ENCODE assay signal across 8 cellular contexts in the genomic region with DNA sequence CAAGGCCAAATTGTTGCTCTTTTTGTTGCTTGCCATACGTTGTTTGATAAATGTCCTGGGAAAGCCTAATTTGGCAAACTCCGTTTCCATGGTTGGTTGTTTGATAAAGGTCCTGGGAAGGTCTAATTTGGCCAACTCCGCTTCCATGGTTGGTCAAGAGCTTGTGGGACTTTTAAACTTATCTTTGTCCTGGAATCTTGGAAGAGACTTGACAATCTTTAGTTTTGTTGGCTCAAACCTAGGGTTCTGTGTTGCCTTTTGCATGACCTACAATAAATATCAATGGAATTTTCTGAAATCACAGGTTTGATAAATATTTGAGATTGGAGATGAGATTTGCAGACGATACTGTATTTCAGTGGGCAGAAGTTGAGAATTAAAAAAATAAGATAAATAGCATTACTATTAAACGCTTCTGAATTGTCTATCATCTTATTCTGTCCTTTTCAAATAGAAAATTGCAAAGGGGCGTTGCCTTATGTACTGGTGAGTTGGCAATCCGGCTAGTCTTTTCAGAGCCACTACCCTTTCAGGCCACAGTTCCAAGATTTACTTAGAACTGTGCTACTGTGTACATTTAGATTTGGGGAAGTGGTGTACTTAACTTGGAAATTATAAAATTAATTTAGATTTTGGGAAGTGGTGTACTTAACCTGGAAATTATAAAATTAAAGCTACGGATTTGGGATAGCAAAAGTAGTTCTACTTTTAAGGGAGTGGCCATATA. TPM values are rescaled to one million over a fixed set of nuclear protein-coding genes. Genes with fewer than 3 reads are reported as not detected.
DNase-seq lines count a peak whose midpoint lies in the region; ATAC-seq, FAIRE-seq and TF ChIP-seq lines count a peak whose summit lies in the region.

No MANE protein-coding gene starts in this region.

- H2BK120ac ChIP-seq in mesendoderm (ENCODE audit: low read depth, low read length) = no peak overlapping the region

- H2AK5ac ChIP-seq in mesendoderm (ENCODE audit: low read length) = no peak overlapping the region

- H4K5ac ChIP-seq in mesendoderm (ENCODE audit: low read length) = no peak overlapping the region

- H2BK15ac ChIP-seq in mesendoderm (replicated peaks; ENCODE audit: low read depth) = no peak overlapping the region

- no peak overlapping the region for H4K8ac ChIP-seq in mesendoderm (ENCODE audit: low read depth, low read length)

- peak overlapping the region; percentile 96 for H3K56ac ChIP-seq in mesendoderm (ENCODE audit: low read length)

- H3K23ac ChIP-seq in mesendoderm (ENCODE audit: low read length) = no peak overlapping the region

- H3K4me2 ChIP-seq in mesendoderm (ENCODE audit: low read length) = peak overlapping the region; percentile 27

- no peak for FAIRE-seq in urothelium cell line (lab: Jason Lieb, UNC)

- H3K4me3 ChIP-seq in AG10803 (ENCODE audit: low read length) = peak overlapping the region; percentile 77
- H3K4me3 ChIP-seq in colonic mucosa = peak overlapping the region; percentile 70
- H3K4me3 ChIP-seq in mesendoderm (ENCODE audit: low read length) = peak overlapping the region; percentile 95

- DNase-seq in AG10803 (ENCODE audit: low read depth) (peak; percentile 70), OCI-M1 (lab: John Stamatoyannopoulos, UW) (peak; percentile 75), colonic mucosa (no peak), mesendoderm (peak; percentile 34), urothelium cell line (ENCODE audit: low spot score) (peak; percentile 36), G401 (ENCODE audit: low spot score) (no peak), hypothalamus (lab: John Stamatoyannopoulos, UW) (no peak)

- H3K36me3 ChIP-seq in colonic mucosa (no peaks in the 10 kb centered on the region), mesendoderm (ENCODE audit: control insufficient read depth, insufficient read depth, low read length) (no peaks in the 10 kb centered on the region)

- H3K9me3 ChIP-seq in colonic mucosa = no peaks in the 10 kb centered on the region

- H3K27me3 ChIP-seq in colonic mucosa = no peaks in the 10 kb centered on the region
- H3K27me3 ChIP-seq in mesendoderm (ENCODE audit: insufficient read depth, low read length, poor library complexity) = no peaks in the 10 kb centered on the region

- in situ Hi-C loops in G401 (cut with HindIII; ENCODE audit: low sequenced_read_pairs) = no loop called here

- H3K9ac ChIP-seq in colonic mucosa (ENCODE audit: low read depth in 2 of 2, low read length in 2 of 2) = peak overlapping the region; percentile 77 to 89
- peak overlapping the region; percentile 87 for H3K9ac ChIP-seq in mesendoderm (ENCODE audit: low read length)

- no peak overlapping the region for H3K4ac ChIP-seq in mesendoderm (ENCODE audit: low read depth, low read length)

- TF ChIP-seq CTCF in AG10803 (conservative IDR thresholded peaks at IDR 0.05; ENCODE audit: low read length) = no peak
- TF ChIP-seq CTCF in colonic mucosa (IDR thresholded peaks at IDR 0.05) = no peak

- peak overlapping the region; percentile 80 for H3K27ac ChIP-seq in colonic mucosa
- H3K27ac ChIP-seq in mesendoderm (ENCODE audit: low read depth, low read length) = no peak overlapping the region

- no peak overlapping the region for H2BK5ac ChIP-seq in mesendoderm (ENCODE audit: low read length)

- H3K79me2 ChIP-seq in mesendoderm (ENCODE audit: control insufficient read depth, insufficient read depth, low read length) = peaks cover 39% of the 10 kb centered on the region

- intact Hi-C loops in colonic mucosa (cut with DNase I) = no loop called here

- H3K18ac ChIP-seq in mesendoderm (ENCODE audit: low read length) = peak overlapping the region; percentile 25

- H3K79me1 ChIP-seq in mesendoderm (ENCODE audit: low read length) = peaks cover 8% of the 10 kb centered on the region

- no CpG with 5 or more reads among the region's 8 CpGs for WGBS in mesendoderm (ENCODE audit: extremely low coverage, insufficient coverage, low lambda C conversion rate)

- H3K4me1 ChIP-seq in colonic mucosa = no peaks in the 10 kb centered on the region
- peaks cover 1% of the 10 kb centered on the region for H3K4me1 ChIP-seq in mesendoderm (ENCODE audit: control insufficient read depth, low read depth, low read length)

- peak; percentile 43 for ATAC-seq in GM19351 (IDR thresholded peaks at IDR 0.05; ENCODE audit: unreplicated experiment)

RNA-seq across cellular contexts. Expression of gene OSTC, which starts 0.8 kb away (rescaled TPM):
- 10 to 100 TPM; 81.4 to 93.7 TPM for total RNA-seq in colonic mucosa
- polyA plus RNA-seq in mesendoderm (2013, experiment 1 of 2) = 276 TPM
- polyA plus RNA-seq in mesendoderm (2013, experiment 2 of 2) = 272 TPM
- 94.7 and 100 TPM in 2 replicates for total RNA-seq in G401 (2014; rRNA removed; shearing (Covaris generic))

RNA-seq across cellular contexts. Expression of gene RPL34, which starts 30.9 kb away (rescaled TPM):
- total RNA-seq in colonic mucosa = 1,000 to 10,000 TPM in 1 of 2 donors, 100 to 1,000 TPM in 1; 838 to 1,046 TPM
- polyA plus RNA-seq in mesendoderm (2013, experiment 1 of 2) = 2,569 TPM
- 2,565 TPM for polyA plus RNA-seq in mesendoderm (2013, experiment 2 of 2)
- 749 and 1,206 TPM in 2 replicates for total RNA-seq in G401 (2014; rRNA removed; shearing (Covaris generic))

Comparison
In these comparisons a context has a peak if more than half of its experiments do, and no peak if none do; other contexts are left out.
1. DNase-seq: peak in AG10803 (single experiment), OCI-M1 (single experiment), mesendoderm (single experiment) and urothelium cell line (single experiment); none in colonic mucosa (single experiment), G401 (single experiment) and hypothalamus (0 of 51).
2. Peak in every context shown above with its lines, with median percentiles within 50 percentile points of each other: H3K4me3 ChIP-seq.